ENCODE assay signal across 28 cellular contexts in genomic region chr11:66556086-66556485, GRCh38. TPM values are rescaled to one million over a fixed set of nuclear protein-coding genes. Genes with fewer than 3 reads are reported as not detected.
A peak's percentile ranks its signal among the peaks of the same experiment; 100 is the strongest.
DNase-seq lines count a peak whose midpoint lies in the region; ATAC-seq, FAIRE-seq and TF ChIP-seq lines count a peak whose summit lies in the region.
"Had no signal": no experiment of that assay in that cellular context is flagged by ENCODE, and none has a peak within 500 bp of the region (broad histone marks: within the 10 kb centered on the region; RNA-seq: fewer than 3 reads in every experiment).

No MANE protein-coding gene starts in this region.

- H2AFZ ChIP-seq in K562 (ENCODE audit: low read depth, low read length), result no peak overlapping the region

- DNase-seq in DMS53 treated with DMSO at 0.1 percent for 48 hours (lab: John Stamatoyannopoulos, UW; ENCODE audit: unreplicated experiment), result peak; percentile 48
- DNase-seq in NCI-H1105 (lab: John Stamatoyannopoulos, UW), result peak; percentile 19
- DNase-seq in NCI-H345 treated with DMSO at 0.1 percent for 48 hours (lab: John Stamatoyannopoulos, UW; ENCODE audit: unreplicated experiment), result peak; percentile 9
- DNase-seq in K562 (ENCODE audit: extremely low read depth in 1 of 4, low spot score in 3 of 4), result no peak
- no peak for DNase-seq in adrenal gland
- DNase-seq: CD8-positive, alpha-beta memory T cell; GDM1; GOT3; IMR-90; Karpas-422; MG63; NCI-H1092; NCI-H1694 treated with DMSO at 0.1 percent for 48 hours; NCI-H2171; NCI-H524; NK-92 treated with Interleukin-12 subunit alpha and Interleukin-12 subunit beta, amount 100 ng/mL, for 24 hours; Right ventricle myocardium superior; SK-N-SH; T-helper 1 cell; T-helper 9 cell had no signal

- peaks cover 4% of the 10 kb centered on the region for H3K27me3 Mint-ChIP-seq in activated T-helper 17 cell treated with anti-CD3 and anti-CD28 coated beads, Interleukin-2, amount 50 U/mL, for 72 hours

- no peaks in the 10 kb centered on the region for H4K20me1 ChIP-seq in K562 (replicated peaks; ENCODE audit: control insufficient read depth, insufficient read depth, low read length)
- H4K20me1 ChIP-seq: BLaER1 treated with 17β-estradiol and CSF1 and Interleukin-3, amounts not matched to agents 10 nM and 100 nM had no signal

- no peaks in the 10 kb centered on the region for H3K36me3 Mint-ChIP-seq in activated T-helper 17 cell treated with anti-CD3 and anti-CD28 coated beads, Interleukin-2, amount 50 U/mL, for 72 hours (ENCODE audit: low read depth)

- no peak for ATAC-seq in K562
- ATAC-seq in GM18519 (IDR thresholded peaks at IDR 0.05; ENCODE audit: low FRiP score, unreplicated experiment), result no peak
- no peak for ATAC-seq in activated T-helper 17 cell treated with anti-CD3 and anti-CD28 coated beads, Interleukin-2, amount 50 U/mL, for 72 hours (replicated peaks)
- ATAC-seq: HCT116 had no signal

- no peak for TF ChIP-seq RAD21 in K562 (CRISPR knock-in tag; conservative IDR thresholded peaks at IDR 0.05 in 1 of 2, IDR thresholded peaks at IDR 0.05 in 1 of 2)

- no peak overlapping the region for H3K4me2 ChIP-seq in K562 (ENCODE audit: insufficient read depth, low read length)
- H3K4me2 ChIP-seq: BLaER1 treated with 17β-estradiol and CSF1 and Interleukin-3, amounts not matched to agents 10 nM and 100 nM; SK-N-SH had no signal

- BruUV-seq in K562 (replicated peaks; lab: Mats Ljungman, UMichigan), result no TSS peak

- H3K4me1 ChIP-seq in K562 (replicated peaks in 1 of 2; ENCODE audit: control insufficient read depth in 2 of 2, insufficient read depth in 2 of 2, low read length in 2 of 2) (peaks cover 5 to 23% of the 10 kb centered on the region in 2 experiments; a peak in 4 of 5 replicates), adrenal gland (replicated peaks in 1 of 2) (peaks cover 0 to 6% of the 10 kb centered on the region in 2 donors)
- H3K4me1 ChIP-seq: BLaER1 treated with 17β-estradiol and CSF1 and Interleukin-3, amounts not matched to agents 10 nM and 100 nM had no signal

- H3K27ac Mint-ChIP-seq in activated T-helper 17 cell treated with anti-CD3 and anti-CD28 coated beads, Interleukin-2, amount 50 U/mL, for 72 hours, result no peak overlapping the region

- TF ChIP-seq CTCF in K562 (IDR thresholded peaks at IDR 0.05 in 2 of 3, conservative IDR thresholded peaks at IDR 0.05 in 1 of 3; ENCODE audit: insufficient read depth in 2 of 3, low read depth in 1 of 3, low read length in 3 of 3) (no peak), adrenal gland (IDR thresholded peaks at IDR 0.05) (no peak)

- no peaks in the 10 kb centered on the region for H3K4me1 Mint-ChIP-seq in activated T-helper 17 cell treated with anti-CD3 and anti-CD28 coated beads, Interleukin-2, amount 50 U/mL, for 72 hours

- TF ChIP-seq POLR2A in K562 (conservative IDR thresholded peaks at IDR 0.05) (no peak), adrenal gland (IDR thresholded peaks at IDR 0.05) (no peak)

- POLR2A ChIA-PET in K562 (lab: Yijun Ruan, JAX), result no interaction called here

- H3K9me1 ChIP-seq in K562 (ENCODE audit: control insufficient read depth, insufficient read depth, low read length), result no peaks in the 10 kb centered on the region

- no peak for TF ChIP-seq EP300 in K562 (IDR thresholded peaks at IDR 0.05; ENCODE audit: low read length)

- no peaks in the 10 kb centered on the region for H3K9me3 Mint-ChIP-seq in activated T-helper 17 cell treated with anti-CD3 and anti-CD28 coated beads, Interleukin-2, amount 50 U/mL, for 72 hours
- H3K9me3 Mint-ChIP-seq: CD8-positive, alpha-beta memory T cell had no signal

- H3K36me3 ChIP-seq in K562 (ENCODE audit: control insufficient read depth, insufficient read depth, low read length) (no peaks in the 10 kb centered on the region), adrenal gland (replicated peaks in 1 of 2) (no peaks in the 10 kb centered on the region)
- H3K36me3 ChIP-seq: BLaER1 treated with 17β-estradiol and CSF1 and Interleukin-3, amounts not matched to agents 10 nM and 100 nM; MG63 had no signal

- no peak overlapping the region for H3K27ac ChIP-seq in K562 (ENCODE audit: extremely low read depth, low read depth, low read length)
- H3K27ac ChIP-seq in adrenal gland, result no peak overlapping the region
- H3K27ac ChIP-seq: BLaER1 treated with 17β-estradiol and CSF1 and Interleukin-3, amounts not matched to agents 10 nM and 100 nM; HL-60 had no signal

- H3K9ac ChIP-seq in K562 (ENCODE audit: insufficient read depth in 1 of 2, low read depth in 2 of 2, low read length in 2 of 2), result peak overlapping the region in 1 of 2 experiments; percentile 74; a peak in 2 of 4 replicates
- H3K9ac ChIP-seq: BLaER1 treated with 17β-estradiol and CSF1 and Interleukin-3, amounts not matched to agents 10 nM and 100 nM; SK-N-SH had no signal

- H3K4me3 ChIP-seq in K562, result no peak overlapping the region
- H3K4me3 ChIP-seq in adrenal gland, result no peak overlapping the region
- H3K4me3 ChIP-seq: BLaER1 treated with 17β-estradiol and CSF1 and Interleukin-3, amounts not matched to agents 10 nM and 100 nM; MG63 had no signal

- intact Hi-C loops in K562 (cut with micrococcal nuclease), result no loop called here
- intact Hi-C loops in adrenal gland (cut with DNase I), result no loop called here

- no peaks in the 10 kb centered on the region for H3K79me2 ChIP-seq in K562 (ENCODE audit: control insufficient read depth, insufficient read depth, low read length)

- in situ Hi-C loops in K562 (cut with MboI), result loop anchor here (10.0 kb wide), 1 partner anchor 259 kb away; no protein-coding TSS in a partner anchor

- H3K27me3 ChIP-seq in K562 (ENCODE audit: control insufficient read depth in 2 of 2, insufficient read depth in 2 of 2, low read length in 2 of 2) (no peaks in the 10 kb centered on the region), adrenal gland (no peaks in the 10 kb centered on the region)
- H3K27me3 ChIP-seq: BLaER1 treated with 17β-estradiol and CSF1 and Interleukin-3, amounts not matched to agents 10 nM and 100 nM; MG63 had no signal

- H3K9me3 ChIP-seq in K562 (replicated peaks; ENCODE audit: control insufficient read depth, insufficient read depth, low read depth, low read length), result no peaks in the 10 kb centered on the region
- no peaks in the 10 kb centered on the region for H3K9me3 ChIP-seq in adrenal gland (replicated peaks in 1 of 3)
- H3K9me3 ChIP-seq: BLaER1 treated with 17β-estradiol and CSF1 and Interleukin-3, amounts not matched to agents 10 nM and 100 nM; MG63; SK-N-SH had no signal

- 34% methylated on average over 7 of the region's 7 CpGs for WGBS in K562 (ENCODE audit: insufficient coverage, low coverage, missing lambda C conversion rate)
- 53 to 100% (median 82%) methylated on average over 1 to 7 of the region's 7 CpGs for WGBS in adrenal gland, 4 donors

- H3K4me3 Mint-ChIP-seq in activated T-helper 17 cell treated with anti-CD3 and anti-CD28 coated beads, Interleukin-2, amount 50 U/mL, for 72 hours, result no peak overlapping the region
- H3K4me3 Mint-ChIP-seq: CD8-positive, alpha-beta memory T cell had no signal

- CTCF ChIA-PET in K562 (lab: Yijun Ruan, JAX; ENCODE audit: low intra/inter-chr PET ratio), result no interaction called here

- no peak for FAIRE-seq in K562 (lab: Jason Lieb, UNC)
- FAIRE-seq: D721Med had no signal

RNA-seq across cellular contexts. Expression of gene ACTN3, which starts 9.4 kb away (rescaled TPM):
- 0.21 TPM in 1 of 2 replicates, not detected in the other for total RNA-seq in K562 (2011; cell fraction: chromatin; rRNA removed; ENCODE audit: low replicate concordance)
- total RNA-seq in K562 (2011; cell fraction: nucleolus; rRNA removed), result not detected in 2 replicates
- total RNA-seq in K562 (2011; cell fraction: nucleoplasm; rRNA removed), result not detected in 2 replicates
- total RNA-seq in K562 (2014; rRNA removed), result not detected in 2 replicates
- not detected in 2 replicates for total RNA-seq in K562 (2014; rRNA removed; fragmentation: Illumina TruSeq; extraction: Trizol)
- not detected in 2 replicates for total RNA-seq in K562 (2015; rRNA removed; fragmentation: Illumina TruSeq; extraction: Trizol)
- total RNA-seq in K562 (2021), result not detected in 2 replicates
- not detected in 2 replicates for polyA plus RNA-seq in K562 (2011; rRNA removed)
- polyA plus RNA-seq in K562 (2011; cell fraction: cytosol; rRNA removed), result not detected in 2 replicates
- polyA plus RNA-seq in K562 (2011; cell fraction: nucleus; rRNA removed), result 0.04 and 0.07 TPM in 2 replicates
- polyA plus RNA-seq in K562 (2012), result not detected in 2 replicates
- polyA plus RNA-seq in K562 (2014; fragmentation: Illumina TruSeq; extraction: Trizol), result not detected in 2 replicates
- polyA plus RNA-seq in K562 (2014; fragmentation: Nextera tagmentation; extraction: Ambion mirVana), result not detected
- polyA plus RNA-seq in K562 (2014; rRNA removed), result not detected in 2 replicates
- polyA minus RNA-seq in K562 (2011; rRNA and poly(A)+ RNA removed), result not detected in 2 replicates
- polyA minus RNA-seq in K562 (2011; cell fraction: cytosol; rRNA and poly(A)+ RNA removed), result not detected in 2 replicates
- polyA minus RNA-seq in K562 (2011; cell fraction: nucleus; rRNA and poly(A)+ RNA removed), result not detected in 2 replicates
- under 1 TPM in 1 of 8 donors, not detected in 7; 0.26 TPM for total RNA-seq in adrenal gland
- polyA plus RNA-seq in adrenal gland, result under 1 TPM; 0.09 to 0.16 (median 0.13) TPM
- 1 to 10 TPM in 1 of 2 donors, under 1 TPM in 1; 0.58 to 3.0 TPM for total RNA-seq in activated T-helper 17 cell treated with anti-CD3 and anti-CD28 coated beads, Interleukin-2, amount 50 U/mL, for 72 hours
- total RNA-seq: HT1080, Right ventricle myocardium superior had no signal
- polyA plus RNA-seq: CD8-positive, alpha-beta memory T cell had no signal

RNA-seq across cellular contexts. Expression of gene ZDHHC24, which starts 10.2 kb away (rescaled TPM):
- total RNA-seq in K562 (2011; cell fraction: chromatin; rRNA removed; ENCODE audit: low replicate concordance), result 9.2 and 15.6 TPM in 2 replicates
- 14.1 and 15.3 TPM in 2 replicates for total RNA-seq in K562 (2011; cell fraction: nucleolus; rRNA removed)
- 13.3 and 21.2 TPM in 2 replicates for total RNA-seq in K562 (2011; cell fraction: nucleoplasm; rRNA removed)
- total RNA-seq in K562 (2014; rRNA removed) (8.3 and 13.4 TPM in 2 replicates), K562 (2014; rRNA removed; fragmentation: Illumina TruSeq; extraction: Trizol) (1.6 and 1.7 TPM in 2 replicates), K562 (2015; rRNA removed; fragmentation: Illumina TruSeq; extraction: Trizol) (2.0 TPM in 2 replicates), K562 (2021) (9.1 and 11.2 TPM in 2 replicates), adrenal gland (10 to 100 TPM; 15.1 to 34.7 (median 23.6) TPM)
- polyA plus RNA-seq in K562 (2011; rRNA removed) (3.8 and 5.9 TPM in 2 replicates), K562 (2014; fragmentation: Illumina TruSeq; extraction: Trizol) (2.7 and 3.3 TPM in 2 replicates), K562 (2014; fragmentation: Nextera tagmentation; extraction: Ambion mirVana) (under 1 TPM; 0.45 to 0.65 TPM), K562 (2014; rRNA removed) (6.3 and 7.2 TPM in 2 replicates), adrenal gland (10 to 100 TPM in 1 of 3 donors, 1 to 10 TPM in 2; 8.6 to 12.8 (median 9.7) TPM)
- 5.9 and 12.5 TPM in 2 replicates for polyA plus RNA-seq in K562 (2011; cell fraction: cytosol; rRNA removed)
- 3.9 and 6.7 TPM in 2 replicates for polyA plus RNA-seq in K562 (2011; cell fraction: nucleus; rRNA removed)
- 4.2 and 9.0 TPM in 2 replicates for polyA plus RNA-seq in K562 (2012)
- 1.2 and 1.7 TPM in 2 replicates for polyA minus RNA-seq in K562 (2011; rRNA and poly(A)+ RNA removed)
- polyA minus RNA-seq in K562 (2011; cell fraction: cytosol; rRNA and poly(A)+ RNA removed), result 5.4 and 6.5 TPM in 2 replicates
- polyA minus RNA-seq in K562 (2011; cell fraction: nucleus; rRNA and poly(A)+ RNA removed), result 1.6 and 2.2 TPM in 2 replicates
- total RNA-seq in activated T-helper 17 cell treated with anti-CD3 and anti-CD28 coated beads, Interleukin-2, amount 50 U/mL, for 72 hours, result 10 to 100 TPM in 1 of 2 donors, 1 to 10 TPM in 1; 8.7 to 12.6 TPM

RNA-seq across cellular contexts. Expression of gene CTSF, which starts 12.3 kb away (rescaled TPM):
- 11.2 and 25.9 TPM in 2 replicates for total RNA-seq in K562 (2011; cell fraction: chromatin; rRNA removed; ENCODE audit: low replicate concordance)
- total RNA-seq in K562 (2011; cell fraction: nucleolus; rRNA removed), result 19.1 and 23.5 TPM in 2 replicates
- 14.6 and 15.1 TPM in 2 replicates for total RNA-seq in K562 (2011; cell fraction: nucleoplasm; rRNA removed)
- total RNA-seq in K562 (2014; rRNA removed) (4.0 and 5.6 TPM in 2 replicates), K562 (2014; rRNA removed; fragmentation: Illumina TruSeq; extraction: Trizol) (2.6 and 3.8 TPM in 2 replicates), K562 (2015; rRNA removed; fragmentation: Illumina TruSeq; extraction: Trizol) (2.4 and 2.5 TPM in 2 replicates), K562 (2021) (4.8 and 5.0 TPM in 2 replicates), adrenal gland (100 to 1,000 TPM in 7 of 8 donors, 10 to 100 TPM in 1; 57.4 to 264 (median 197) TPM)
- polyA plus RNA-seq in K562 (2011; rRNA removed) (10.5 and 13.1 TPM in 2 replicates), K562 (2014; fragmentation: Illumina TruSeq; extraction: Trizol) (2.6 and 4.2 TPM in 2 replicates), K562 (2014; fragmentation: Nextera tagmentation; extraction: Ambion mirVana) (under 1 TPM; 0.41 to 0.55 TPM), K562 (2014; rRNA removed) (4.5 and 5.1 TPM in 2 replicates), adrenal gland (10 to 100 TPM; 37.0 to 54.6 (median 44.4) TPM)
- 6.6 and 7.5 TPM in 2 replicates for polyA plus RNA-seq in K562 (2011; cell fraction: cytosol; rRNA removed)
- 75.0 and 76.5 TPM in 2 replicates for polyA plus RNA-seq in K562 (2011; cell fraction: nucleus; rRNA removed)
- polyA plus RNA-seq in K562 (2012), result 3.8 and 11.8 TPM in 2 replicates
- polyA minus RNA-seq in K562 (2011; rRNA and poly(A)+ RNA removed), result 3.7 and 6.3 TPM in 2 replicates
- 2.3 and 4.0 TPM in 2 replicates for polyA minus RNA-seq in K562 (2011; cell fraction: cytosol; rRNA and poly(A)+ RNA removed)
- 7.3 and 8.1 TPM in 2 replicates for polyA minus RNA-seq in K562 (2011; cell fraction: nucleus; rRNA and poly(A)+ RNA removed)
- total RNA-seq in activated T-helper 17 cell treated with anti-CD3 and anti-CD28 coated beads, Interleukin-2, amount 50 U/mL, for 72 hours, result 10 to 100 TPM in 1 of 2 donors, 1 to 10 TPM in 1; 4.1 to 12.9 TPM
- total RNA-seq: OCI-LY7 had no signal

RNA-seq across cellular contexts. Expression of gene CCDC87, which starts 36.8 kb away (rescaled TPM):
- total RNA-seq in K562 (2011; cell fraction: chromatin; rRNA removed; ENCODE audit: low replicate concordance), result 1.0 and 1.9 TPM in 2 replicates
- 1.3 and 1.7 TPM in 2 replicates for total RNA-seq in K562 (2011; cell fraction: nucleolus; rRNA removed)
- total RNA-seq in K562 (2011; cell fraction: nucleoplasm; rRNA removed), result 0.99 and 1.4 TPM in 2 replicates
- total RNA-seq in K562 (2014; rRNA removed) (0.09 and 0.33 TPM in 2 replicates), K562 (2014; rRNA removed; fragmentation: Illumina TruSeq; extraction: Trizol) (0.13 and 0.18 TPM in 2 replicates), K562 (2015; rRNA removed; fragmentation: Illumina TruSeq; extraction: Trizol) (0.25 and 0.30 TPM in 2 replicates), K562 (2021) (0.40 and 0.44 TPM in 2 replicates), adrenal gland (under 1 TPM; 0.30 to 0.84 (median 0.47) TPM)
- polyA plus RNA-seq in K562 (2011; rRNA removed) (0.06 and 0.12 TPM in 2 replicates), K562 (2014; fragmentation: Illumina TruSeq; extraction: Trizol) (0.12 and 0.33 TPM in 2 replicates), K562 (2014; fragmentation: Nextera tagmentation; extraction: Ambion mirVana) (under 1 TPM in 1 of 2 experiments, not detected in 1; 0.03 TPM), K562 (2014; rRNA removed) (0.12 TPM in 1 of 2 replicates, not detected in the other), adrenal gland (under 1 TPM; 0.13 to 0.90 (median 0.24) TPM)
- 0.09 and 0.10 TPM in 2 replicates for polyA plus RNA-seq in K562 (2011; cell fraction: cytosol; rRNA removed)
- 0.18 and 0.26 TPM in 2 replicates for polyA plus RNA-seq in K562 (2011; cell fraction: nucleus; rRNA removed)
- polyA plus RNA-seq in K562 (2012), result 0.11 and 0.20 TPM in 2 replicates
- 0.21 and 0.32 TPM in 2 replicates for polyA minus RNA-seq in K562 (2011; rRNA and poly(A)+ RNA removed)
- 0.46 TPM in 1 of 2 replicates, not detected in the other for polyA minus RNA-seq in K562 (2011; cell fraction: cytosol; rRNA and poly(A)+ RNA removed)
- 0.40 and 1.00 TPM in 2 replicates for polyA minus RNA-seq in K562 (2011; cell fraction: nucleus; rRNA and poly(A)+ RNA removed)
- under 1 TPM; 0.11 to 0.15 TPM for total RNA-seq in activated T-helper 17 cell treated with anti-CD3 and anti-CD28 coated beads, Interleukin-2, amount 50 U/mL, for 72 hours
- polyA plus RNA-seq: CD8-positive, alpha-beta memory T cell had no signal

RNA-seq across cellular contexts. Expression of gene CCS, which starts 36.9 kb away (rescaled TPM):
- 99.9 and 207 TPM in 2 replicates for total RNA-seq in K562 (2011; cell fraction: chromatin; rRNA removed; ENCODE audit: low replicate concordance)
- total RNA-seq in K562 (2011; cell fraction: nucleolus; rRNA removed), result 128 and 140 TPM in 2 replicates
- total RNA-seq in K562 (2011; cell fraction: nucleoplasm; rRNA removed), result 100 and 106 TPM in 2 replicates
- total RNA-seq in K562 (2014; rRNA removed) (28.3 and 31.0 TPM in 2 replicates), K562 (2014; rRNA removed; fragmentation: Illumina TruSeq; extraction: Trizol) (14.1 and 15.9 TPM in 2 replicates), K562 (2015; rRNA removed; fragmentation: Illumina TruSeq; extraction: Trizol) (23.3 and 26.8 TPM in 2 replicates), K562 (2021) (30.5 and 31.6 TPM in 2 replicates), adrenal gland (10 to 100 TPM; 21.9 to 76.3 (median 43.1) TPM)
- polyA plus RNA-seq in K562 (2011; rRNA removed) (33.1 and 47.0 TPM in 2 replicates), K562 (2014; fragmentation: Illumina TruSeq; extraction: Trizol) (18.7 and 23.7 TPM in 2 replicates), K562 (2014; fragmentation: Nextera tagmentation; extraction: Ambion mirVana) (1 to 10 TPM; 1.1 to 3.0 TPM), K562 (2014; rRNA removed) (46.6 and 46.8 TPM in 2 replicates), adrenal gland (100 to 1,000 TPM in 2 of 3 donors, 10 to 100 TPM in 1; 22.7 to 204 (median 188) TPM)
- 37.8 and 37.9 TPM in 2 replicates for polyA plus RNA-seq in K562 (2011; cell fraction: cytosol; rRNA removed)
- 174 and 231 TPM in 2 replicates for polyA plus RNA-seq in K562 (2011; cell fraction: nucleus; rRNA removed)
- 35.9 and 57.0 TPM in 2 replicates for polyA plus RNA-seq in K562 (2012)
- 16.0 and 18.3 TPM in 2 replicates for polyA minus RNA-seq in K562 (2011; rRNA and poly(A)+ RNA removed)
- polyA minus RNA-seq in K562 (2011; cell fraction: cytosol; rRNA and poly(A)+ RNA removed), result 15.1 and 19.8 TPM in 2 replicates
- polyA minus RNA-seq in K562 (2011; cell fraction: nucleus; rRNA and poly(A)+ RNA removed), result 27.5 and 28.9 TPM in 2 replicates
- total RNA-seq in activated T-helper 17 cell treated with anti-CD3 and anti-CD28 coated beads, Interleukin-2, amount 50 U/mL, for 72 hours, result 10 to 100 TPM; 27.5 to 35.1 TPM

Comparison
In these comparisons a context has a peak if more than half of its experiments do, and no peak if none do; other contexts are left out.
1. DNase-seq: peak in DMS53 treated with DMSO at 0.1 percent for 48 hours (single experiment), NCI-H1105 (single experiment) and NCI-H345 treated with DMSO at 0.1 percent for 48 hours (single experiment); none in K562 (0 of 4) and adrenal gland (0 of 7).